Comparison of ENCODE assay signal across 12 cellular contexts in the genomic region with DNA sequence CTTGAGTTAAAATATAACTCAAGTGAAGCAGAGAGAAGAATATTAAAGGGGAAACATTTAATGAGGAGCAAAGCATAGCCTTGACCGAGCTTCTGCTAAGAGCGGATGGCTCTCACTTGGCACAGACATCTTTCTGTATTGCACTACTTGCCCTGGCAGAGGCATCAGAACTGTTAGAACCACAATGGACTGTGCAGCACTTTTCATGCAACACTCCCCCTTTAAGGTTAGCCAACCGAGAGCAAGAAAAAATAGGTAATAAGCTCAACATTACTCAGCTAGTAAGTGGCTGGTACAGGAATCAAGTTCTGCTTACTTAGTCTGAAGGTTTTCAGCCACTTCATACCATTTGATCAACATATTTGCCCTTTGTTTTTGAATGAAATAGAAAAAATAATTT. TPM values are rescaled to one million over a fixed set of nuclear protein-coding genes. Genes with fewer than 3 reads are reported as not detected.
DNase-seq lines count a peak whose midpoint lies in the region; ATAC-seq and TF ChIP-seq lines count a peak whose summit lies in the region.
"Had no signal": no experiment of that assay in that cellular context is flagged by ENCODE, and none has a peak within 500 bp of the region (broad histone marks: within the 10 kb centered on the region; RNA-seq: fewer than 3 reads in every experiment).

No MANE protein-coding gene starts in this region.

- peaks cover 94% of the 10 kb centered on the region for H3K4me1 ChIP-seq in left ventricle myocardium inferior
- peaks cover 33 to 47% of the 10 kb centered on the region in 2 donors for H3K4me1 ChIP-seq in muscle layer of duodenum (ENCODE audit: control insufficient read depth in 1 of 2, insufficient read depth in 2 of 2, low read length in 2 of 2)
- H3K4me1 ChIP-seq in upper lobe of right lung: peaks cover 75% of the 10 kb centered on the region

- no peaks in the 10 kb centered on the region for H3K27me3 ChIP-seq in left ventricle myocardium inferior (ENCODE audit: low read depth)
- H3K27me3 ChIP-seq in muscle layer of duodenum (ENCODE audit: low read depth, low read length): no peaks in the 10 kb centered on the region
- H3K27me3 ChIP-seq in upper lobe of right lung: no peaks in the 10 kb centered on the region

- H3K27me3 Mint-ChIP-seq in activated T-helper 2 cell treated with anti-CD3 and anti-CD28 coated beads, Interferon-gamma antibody, Interleukin-2, Interleukin-4, amounts not matched to agents 10 μg/mL and 5 μg/mL and 100 μg/mL, durations not matched to agents 14 hours and 24 hours and 36 hours (ENCODE audit: low read depth): no peaks in the 10 kb centered on the region
- no peaks in the 10 kb centered on the region for H3K27me3 Mint-ChIP-seq in type B pancreatic cell

- H3K36me3 ChIP-seq in left ventricle myocardium inferior (no peaks in the 10 kb centered on the region), muscle layer of duodenum (ENCODE audit: control insufficient read depth in 1 of 2, insufficient read depth in 2 of 2, low read length in 2 of 2) (no peaks in the 10 kb centered on the region), upper lobe of right lung (no peaks in the 10 kb centered on the region)

- H3K4me3 ChIP-seq in left ventricle myocardium inferior: no peak overlapping the region
- no peak overlapping the region for H3K4me3 ChIP-seq in muscle layer of duodenum (ENCODE audit: low read depth in 1 of 2, low read length in 2 of 2)
- no peak overlapping the region for H3K4me3 ChIP-seq in upper lobe of right lung

- H3K27ac ChIP-seq in left ventricle myocardium inferior (replicated peaks) (peak overlapping the region; percentile 93), muscle layer of duodenum (ENCODE audit: low read length) (peak overlapping the region; percentile 22), upper lobe of right lung (peak overlapping the region; percentile 68)

- ATAC-seq in Right ventricle myocardium superior (ENCODE audit: poor library complexity) (no peak), upper lobe of right lung (peak; percentile 41)
- ATAC-seq: HepG2 had no signal

- peaks cover 83% of the 10 kb centered on the region for H3K4me1 Mint-ChIP-seq in activated T-helper 2 cell treated with anti-CD3 and anti-CD28 coated beads, Interferon-gamma antibody, Interleukin-2, Interleukin-4, amounts not matched to agents 10 μg/mL and 5 μg/mL and 100 μg/mL, durations not matched to agents 14 hours and 24 hours and 36 hours (ENCODE audit: low read depth)
- peaks cover 28% of the 10 kb centered on the region for H3K4me1 Mint-ChIP-seq in type B pancreatic cell (ENCODE audit: unreplicated experiment)

- H3K9me3 ChIP-seq in left ventricle myocardium inferior (replicated peaks): no peaks in the 10 kb centered on the region
- H3K9me3 ChIP-seq in muscle layer of duodenum (ENCODE audit: control insufficient read depth in 1 of 2, low read length in 2 of 2): no peaks in the 10 kb centered on the region
- no peaks in the 10 kb centered on the region for H3K9me3 ChIP-seq in upper lobe of right lung

- peaks cover 3% of the 10 kb centered on the region for H3K9me3 Mint-ChIP-seq in activated T-helper 2 cell treated with anti-CD3 and anti-CD28 coated beads, Interferon-gamma antibody, Interleukin-2, Interleukin-4, amounts not matched to agents 10 μg/mL and 5 μg/mL and 100 μg/mL, durations not matched to agents 14 hours and 24 hours and 36 hours
- H3K9me3 Mint-ChIP-seq in type B pancreatic cell: peaks cover 4% of the 10 kb centered on the region

- peaks cover 54% of the 10 kb centered on the region for H3K36me3 Mint-ChIP-seq in activated T-helper 2 cell treated with anti-CD3 and anti-CD28 coated beads, Interferon-gamma antibody, Interleukin-2, Interleukin-4, amounts not matched to agents 10 μg/mL and 5 μg/mL and 100 μg/mL, durations not matched to agents 14 hours and 24 hours and 36 hours (ENCODE audit: low read depth)
- peaks cover 31% of the 10 kb centered on the region for H3K36me3 Mint-ChIP-seq in type B pancreatic cell

- DNase-seq in left ventricle myocardium inferior (no peak), Right ventricle myocardium superior (no peak), upper lobe of right lung (no peak), type B pancreatic cell (ENCODE audit: extremely low spot score, unreplicated experiment) (no peak), cerebellar nuclear complex (lab: John Stamatoyannopoulos, UW) (no peak), occipital lobe (lab: John Stamatoyannopoulos, UW) (no peak)
- no peak for DNase-seq in activated T-helper 2 cell treated with anti-CD3 and anti-CD28 coated beads, Interferon-gamma antibody, Interleukin-2, Interleukin-4, amounts not matched to agents 10 μg/mL and 5 μg/mL and 100 μg/mL, durations not matched to agents 14 hours and 24 hours and 36 hours (ENCODE audit: low spot score)
- DNase-seq: activated CD4-positive, alpha-beta T cell treated with anti-CD3 and anti-CD28 coated beads for 4 hours; NCI-H1694 had no signal

- peak overlapping the region; percentile 47 for H3K4me3 Mint-ChIP-seq in activated T-helper 2 cell treated with anti-CD3 and anti-CD28 coated beads, Interferon-gamma antibody, Interleukin-2, Interleukin-4, amounts not matched to agents 10 μg/mL and 5 μg/mL and 100 μg/mL, durations not matched to agents 14 hours and 24 hours and 36 hours (ENCODE audit: low read depth)
- no peak overlapping the region for H3K4me3 Mint-ChIP-seq in type B pancreatic cell
- H3K4me3 Mint-ChIP-seq: neural crest cell had no signal

- peak overlapping the region; percentile 96 for H3K27ac Mint-ChIP-seq in activated T-helper 2 cell treated with anti-CD3 and anti-CD28 coated beads, Interferon-gamma antibody, Interleukin-2, Interleukin-4, amounts not matched to agents 10 μg/mL and 5 μg/mL and 100 μg/mL, durations not matched to agents 14 hours and 24 hours and 36 hours
- H3K27ac Mint-ChIP-seq in type B pancreatic cell: no peak overlapping the region

- TF ChIP-seq CTCF in left ventricle myocardium inferior (IDR thresholded peaks at IDR 0.05; ENCODE audit: borderline replicate concordance) (no peak), upper lobe of right lung (IDR thresholded peaks at IDR 0.05) (no peak), type B pancreatic cell (conservative IDR thresholded peaks at IDR 0.05) (no peak)

- intact Hi-C loops in left ventricle myocardium inferior (cut with micrococcal nuclease) (no loop called here), Right ventricle myocardium superior (cut with DNase I) (no loop called here), upper lobe of right lung (cut with DNase I) (no loop called here)
- intact Hi-C loops in activated T-helper 2 cell treated with anti-CD3 and anti-CD28 coated beads, Interferon-gamma antibody, Interleukin-2, Interleukin-4, amounts not matched to agents 10 μg/mL and 5 μg/mL and 100 μg/mL, durations not matched to agents 14 hours and 24 hours and 36 hours (cut with micrococcal nuclease): loop anchor here (10.0 kb wide), 1 partner anchor 131 kb away; no protein-coding TSS in a partner anchor

RNA-seq across cellular contexts. Expression of gene CRTC3, which starts 33.7 kb away (rescaled TPM):
- total RNA-seq in left ventricle myocardium inferior: 24.1 TPM
- total RNA-seq in Right ventricle myocardium superior: 27.2 TPM
- total RNA-seq in activated T-helper 2 cell treated with anti-CD3 and anti-CD28 coated beads, Interferon-gamma antibody, Interleukin-2, Interleukin-4, amounts not matched to agents 10 μg/mL and 5 μg/mL and 100 μg/mL, durations not matched to agents 14 hours and 24 hours and 36 hours: 59.7 and 61.8 TPM in 2 replicates
- total RNA-seq in upper lobe of right lung: 49.0 TPM
- total RNA-seq in type B pancreatic cell (ENCODE audit: low replicate concordance): 26.2 and 31.4 TPM in 2 replicates
- total RNA-seq in occipital lobe: 17.9 TPM

Comparison
In these comparisons a context has a peak if more than half of its experiments do, and no peak if none do; other contexts are left out.
1. H3K27ac ChIP-seq: peak in every context shown above with its lines; median percentile 93 in left ventricle myocardium inferior; 68 in upper lobe of right lung; 22 in muscle layer of duodenum.